ENCODE assay signal across 11 cellular contexts in the genomic region with DNA sequence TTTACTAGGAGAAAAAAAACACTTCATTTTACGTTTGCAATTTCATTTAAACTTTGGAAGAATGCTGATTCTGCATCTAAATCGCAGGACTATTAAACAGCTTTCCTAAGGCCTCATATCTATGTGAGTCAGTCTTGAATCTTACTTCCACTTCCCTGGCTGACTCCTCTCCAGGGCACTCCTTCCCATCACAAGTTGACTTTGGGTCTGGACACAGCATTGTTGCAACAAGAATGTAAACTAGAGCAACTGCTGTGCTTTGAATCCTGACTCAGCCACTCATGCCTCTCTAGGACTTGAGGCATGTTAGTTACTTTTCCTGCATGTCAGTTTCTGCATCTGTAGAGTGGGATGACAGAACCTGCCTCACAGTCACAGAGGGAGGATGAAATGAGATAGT.
DNase-seq lines count a peak whose midpoint lies in the region; ATAC-seq and TF ChIP-seq lines count a peak whose summit lies in the region.
"Had no signal": no experiment of that assay in that cellular context is flagged by ENCODE, and none has a peak within 500 bp of the region (broad histone marks: within the 10 kb centered on the region; RNA-seq: fewer than 3 reads in every experiment).

No MANE protein-coding gene starts in this region.

- TF ChIP-seq CTCF in RWPE2 (IDR thresholded peaks at IDR 0.05; ENCODE audit: poor library complexity, severe bottlenecking) (no peak), fibroblast of the aortic adventitia (IDR thresholded peaks at IDR 0.05; ENCODE audit: insufficient read depth, low read length) (no peak)

- H3K27me3 ChIP-seq in RWPE2 (ENCODE audit: insufficient read depth, poor library complexity, severe bottlenecking) = no peaks in the 10 kb centered on the region

- ATAC-seq in RWPE2 (ENCODE audit: low read depth) (peak; percentile 95), HG03139 (IDR thresholded peaks at IDR 0.05; ENCODE audit: unreplicated experiment) (no peak)
- ATAC-seq: stimulated activated naive B cell treated with anti-CD40 and anti-IgM and Interleukin-4, amounts not matched to agents 10 μg/mL and 1 μg/mL and 100 μg/mL, for 72 hours had no signal

- peaks cover 36% of the 10 kb centered on the region for H3K4me1 ChIP-seq in RWPE2 (ENCODE audit: insufficient read depth, poor library complexity, severe bottlenecking)

- no peaks in the 10 kb centered on the region for H3K36me3 ChIP-seq in RWPE2 (ENCODE audit: low read depth)

- H3K4me3 ChIP-seq in RWPE2 (ENCODE audit: severe bottlenecking) (no peak overlapping the region), fibroblast of the aortic adventitia (ENCODE audit: low read depth, low read length) (no peak overlapping the region)

- H3K9me3 ChIP-seq in RWPE2 (ENCODE audit: severe bottlenecking) = no peaks in the 10 kb centered on the region

- DNase-seq in GM04504 (ENCODE audit: low read depth) = peak; percentile 80
- DNase-seq in RWPE2 (ENCODE audit: low spot score) = peak; percentile 70
- peak; percentile 96 for DNase-seq in fibroblast of the aortic adventitia (ENCODE audit: low read depth)
- peak; percentile 98 for DNase-seq in renal cortical epithelial cell (ENCODE audit: low read depth)
- no peak for DNase-seq in NCI-H345 treated with DMSO at 0.1 percent for 48 hours (lab: John Stamatoyannopoulos, UW; ENCODE audit: unreplicated experiment)
- DNase-seq in effector CD4-positive, alpha-beta T cell = no peak
- no peak for DNase-seq in cerebellum (ENCODE audit: low spot score)
- DNase-seq: activated effector memory CD4-positive, alpha-beta T cell treated with anti-CD3 and anti-CD28 coated beads, Interleukin-2, amount 50 U/mL, for 16 hours; GF-D8; stimulated activated naive B cell treated with anti-CD40 and anti-IgM and Interleukin-4, amounts not matched to agents 10 μg/mL and 1 μg/mL and 100 μg/mL, for 72 hours had no signal

- H3K27ac ChIP-seq in RWPE2 (ENCODE audit: poor library complexity, severe bottlenecking) = peak overlapping the region; percentile 92

Comparison
In these comparisons a context has a peak if more than half of its experiments do, and no peak if none do; other contexts are left out.
1. DNase-seq: peak in GM04504 (single experiment), RWPE2 (single experiment), fibroblast of the aortic adventitia (single experiment) and renal cortical epithelial cell (single experiment); none in NCI-H345 treated with DMSO at 0.1 percent for 48 hours (single experiment), effector CD4-positive, alpha-beta T cell (single experiment) and cerebellum (single experiment).